10 cellular contexts compared by ENCODE assay signal in genomic region chr5:60701317-60701988, GRCh38. TPM values are rescaled to one million over a fixed set of nuclear protein-coding genes. Genes with fewer than 3 reads are reported as not detected.
DNase-seq lines count a peak whose midpoint lies in the region; ATAC-seq, FAIRE-seq and TF ChIP-seq lines count a peak whose summit lies in the region.
"Had no signal": no experiment of that assay in that cellular context is flagged by ENCODE, and none has a peak within 500 bp of the region (broad histone marks: within the 10 kb centered on the region; RNA-seq: fewer than 3 reads in every experiment).

No MANE protein-coding gene starts in this region.

- TF ChIP-seq RAD21 in Ishikawa (IDR thresholded peaks at IDR 0.05; ENCODE audit: low read depth), result no peak

- in situ Hi-C loops in Caki2 (cut with HindIII; ENCODE audit: low pct_unique_long_range_greater_than_20kb, low sequenced_read_pairs), result no loop called here

- H3K27me3 ChIP-seq in bronchial epithelial cell (ENCODE audit: control insufficient read depth, insufficient read depth, low read length), result no peaks in the 10 kb centered on the region

- H3K9me3 Mint-ChIP-seq in neural crest cell (no peaks in the 10 kb centered on the region), chondrocyte (ENCODE audit: low read depth) (no peaks in the 10 kb centered on the region)
- H3K9me3 Mint-ChIP-seq: stimulated activated naive B cell treated with anti-CD40 and anti-IgM and Interleukin-4, amounts not matched to agents 10 μg/mL and 1 μg/mL and 100 μg/mL, for 72 hours; T-helper 2 cell treated with Interferon-gamma antibody and Interleukin-4, amounts not matched to agents 5 μg/mL and 100 μg/mL, for 36 hours had no signal

- peaks cover 37% of the 10 kb centered on the region for H3K4me1 Mint-ChIP-seq in neural crest cell
- H3K4me1 Mint-ChIP-seq in chondrocyte (ENCODE audit: low read depth), result peaks cover 23% of the 10 kb centered on the region

- H3K27ac Mint-ChIP-seq in neural crest cell (ENCODE audit: unreplicated experiment), result no peak overlapping the region
- H3K27ac Mint-ChIP-seq in chondrocyte (ENCODE audit: unreplicated experiment), result no peak overlapping the region
- H3K27ac Mint-ChIP-seq: stimulated activated naive B cell treated with anti-CD40 and anti-IgM and Interleukin-4, amounts not matched to agents 10 μg/mL and 1 μg/mL and 100 μg/mL, for 72 hours had no signal

- H3K36me3 ChIP-seq in bronchial epithelial cell (ENCODE audit: control insufficient read depth, insufficient read depth, low read length), result no peaks in the 10 kb centered on the region

- no peak overlapping the region for H3K4me3 ChIP-seq in bronchial epithelial cell (ENCODE audit: low read depth, low read length)

- H3K36me3 Mint-ChIP-seq in neural crest cell (ENCODE audit: low read depth) (peaks cover 9% of the 10 kb centered on the region), chondrocyte (ENCODE audit: low read depth) (no peaks in the 10 kb centered on the region)
- H3K36me3 Mint-ChIP-seq: stimulated activated naive B cell treated with anti-CD40 and anti-IgM and Interleukin-4, amounts not matched to agents 10 μg/mL and 1 μg/mL and 100 μg/mL, for 72 hours had no signal

- no peak for FAIRE-seq in bronchial epithelial cell (lab: Jason Lieb, UNC)

- H3K27me3 Mint-ChIP-seq in neural crest cell (ENCODE audit: low read depth) (peaks cover 11% of the 10 kb centered on the region), chondrocyte (ENCODE audit: low read depth) (peaks cover 10% of the 10 kb centered on the region)
- H3K27me3 Mint-ChIP-seq: stimulated activated naive B cell treated with anti-CD40 and anti-IgM and Interleukin-4, amounts not matched to agents 10 μg/mL and 1 μg/mL and 100 μg/mL, for 72 hours had no signal

- peak; percentile 87 for DNase-seq in Caki2 (ENCODE audit: low read depth)
- peak; percentile 30 for DNase-seq in bronchial epithelial cell (ENCODE audit: low read depth)
- DNase-seq in neural crest cell (ENCODE audit: low read depth, low spot score), result no peak
- no peak for DNase-seq in occipital lobe (lab: John Stamatoyannopoulos, UW)
- no peak for DNase-seq in chondrocyte (ENCODE audit: low spot score)
- DNase-seq: EL; stimulated activated naive B cell treated with anti-CD40 and anti-IgM and Interleukin-4, amounts not matched to agents 10 μg/mL and 1 μg/mL and 100 μg/mL, for 72 hours had no signal

- TF ChIP-seq EP300 in Ishikawa (IDR thresholded peaks at IDR 0.05; ENCODE audit: borderline replicate concordance), result no peak

- no peak for ATAC-seq in GM19467 (IDR thresholded peaks at IDR 0.05; ENCODE audit: unreplicated experiment)
- ATAC-seq: stimulated activated naive B cell treated with anti-CD40 and anti-IgM and Interleukin-4, amounts not matched to agents 10 μg/mL and 1 μg/mL and 100 μg/mL, for 72 hours had no signal

- TF ChIP-seq CTCF in bronchial epithelial cell (IDR thresholded peaks at IDR 0.05; ENCODE audit: insufficient read depth, low read length, severe bottlenecking) (no peak), neural crest cell (conservative IDR thresholded peaks at IDR 0.05) (no peak), chondrocyte (IDR thresholded peaks at IDR 0.05) (no peak)

- H3K4me3 Mint-ChIP-seq in neural crest cell, result peak overlapping the region; percentile 84
- no peak overlapping the region for H3K4me3 Mint-ChIP-seq in chondrocyte (ENCODE audit: unreplicated experiment)

TF ChIP-seq in Ishikawa, 13 proteins besides CTCF, POLR2A, EP300 and RAD21:
- no peak for TF ChIP-seq CEBPB (IDR thresholded peaks at IDR 0.05)
- no peak for TF ChIP-seq FOXM1 (IDR thresholded peaks at IDR 0.05; ENCODE audit: borderline replicate concordance, low read depth)
- TF ChIP-seq NFIC (IDR thresholded peaks at IDR 0.05), result no peak
- TF ChIP-seq TEAD4 (IDR thresholded peaks at IDR 0.05), result peak; percentile 54
- TF ChIP-seq, protein P1, sequence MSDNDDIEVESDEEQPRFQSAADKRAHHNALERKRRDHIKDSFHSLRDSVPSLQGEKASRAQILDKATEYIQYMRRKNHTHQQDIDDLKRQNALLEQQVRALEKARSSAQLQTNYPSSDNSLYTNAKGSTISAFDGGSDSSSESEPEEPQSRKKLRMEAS (IDR thresholded peaks at IDR 0.05), result no peak
- no peak for TF ChIP-seq TAF1 (IDR thresholded peaks at IDR 0.05; ENCODE audit: low read depth)
- no peak for TF ChIP-seq TCF12 (IDR thresholded peaks at IDR 0.05; ENCODE audit: low read depth)
- TF ChIP-seq CREB1 (IDR thresholded peaks at IDR 0.05; ENCODE audit: low read depth), result no peak
- peak; percentile 65 for TF ChIP-seq USF1 (IDR thresholded peaks at IDR 0.05)
- no peak for TF ChIP-seq ZBTB7A (IDR thresholded peaks at IDR 0.05; ENCODE audit: low read depth)
- TF ChIP-seq, protein P2, sequence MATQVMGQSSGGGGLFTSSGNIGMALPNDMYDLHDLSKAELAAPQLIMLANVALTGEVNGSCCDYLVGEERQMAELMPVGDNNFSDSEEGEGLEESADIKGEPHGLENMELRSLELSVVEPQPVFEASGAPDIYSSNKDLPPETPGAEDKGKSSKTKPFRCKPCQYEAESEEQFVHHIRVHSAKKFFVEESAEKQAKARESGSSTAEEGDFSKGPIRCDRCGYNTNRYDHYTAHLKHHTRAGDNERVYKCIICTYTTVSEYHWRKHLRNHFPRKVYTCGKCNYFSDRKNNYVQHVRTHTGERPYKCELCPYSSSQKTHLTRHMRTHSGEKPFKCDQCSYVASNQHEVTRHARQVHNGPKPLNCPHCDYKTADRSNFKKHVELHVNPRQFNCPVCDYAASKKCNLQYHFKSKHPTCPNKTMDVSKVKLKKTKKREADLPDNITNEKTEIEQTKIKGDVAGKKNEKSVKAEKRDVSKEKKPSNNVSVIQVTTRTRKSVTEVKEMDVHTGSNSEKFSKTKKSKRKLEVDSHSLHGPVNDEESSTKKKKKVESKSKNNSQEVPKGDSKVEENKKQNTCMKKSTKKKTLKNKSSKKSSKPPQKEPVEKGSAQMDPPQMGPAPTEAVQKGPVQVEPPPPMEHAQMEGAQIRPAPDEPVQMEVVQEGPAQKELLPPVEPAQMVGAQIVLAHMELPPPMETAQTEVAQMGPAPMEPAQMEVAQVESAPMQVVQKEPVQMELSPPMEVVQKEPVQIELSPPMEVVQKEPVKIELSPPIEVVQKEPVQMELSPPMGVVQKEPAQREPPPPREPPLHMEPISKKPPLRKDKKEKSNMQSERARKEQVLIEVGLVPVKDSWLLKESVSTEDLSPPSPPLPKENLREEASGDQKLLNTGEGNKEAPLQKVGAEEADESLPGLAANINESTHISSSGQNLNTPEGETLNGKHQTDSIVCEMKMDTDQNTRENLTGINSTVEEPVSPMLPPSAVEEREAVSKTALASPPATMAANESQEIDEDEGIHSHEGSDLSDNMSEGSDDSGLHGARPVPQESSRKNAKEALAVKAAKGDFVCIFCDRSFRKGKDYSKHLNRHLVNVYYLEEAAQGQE (IDR thresholded peaks at IDR 0.05; ENCODE audit: low read depth), result no peak
- TF ChIP-seq EGR1 (IDR thresholded peaks at IDR 0.05), result no peak
- TF ChIP-seq YY1 (IDR thresholded peaks at IDR 0.05; ENCODE audit: low read depth), result no peak
TF ChIP-seq in Ishikawa: peak in this region for 2.

RNA-seq across cellular contexts. Expression of gene DEPDC1B, which starts 1.5 kb away (rescaled TPM):
- 38.3 and 65.3 TPM in 2 replicates for total RNA-seq in Caki2 (2014; rRNA removed; shearing (Covaris generic); ENCODE audit: low replicate concordance)
- 2.1 and 3.2 TPM in 2 replicates for total RNA-seq in bronchial epithelial cell
- 60.4 and 60.9 TPM in 2 replicates for total RNA-seq in neural crest cell
- 10.3 TPM for total RNA-seq in occipital lobe
- total RNA-seq in chondrocyte, result 1.2 to 2.3 TPM (median 1.5 TPM) in 3 replicates

Comparison
In these comparisons a context has a peak if more than half of its experiments do, and no peak if none do; other contexts are left out.
1. DNase-seq: peak in Caki2 (single experiment) and bronchial epithelial cell (single experiment); none in neural crest cell (single experiment), occipital lobe (single experiment) and chondrocyte (single experiment).